14 cellular contexts compared by ENCODE assay signal in the genomic region with DNA sequence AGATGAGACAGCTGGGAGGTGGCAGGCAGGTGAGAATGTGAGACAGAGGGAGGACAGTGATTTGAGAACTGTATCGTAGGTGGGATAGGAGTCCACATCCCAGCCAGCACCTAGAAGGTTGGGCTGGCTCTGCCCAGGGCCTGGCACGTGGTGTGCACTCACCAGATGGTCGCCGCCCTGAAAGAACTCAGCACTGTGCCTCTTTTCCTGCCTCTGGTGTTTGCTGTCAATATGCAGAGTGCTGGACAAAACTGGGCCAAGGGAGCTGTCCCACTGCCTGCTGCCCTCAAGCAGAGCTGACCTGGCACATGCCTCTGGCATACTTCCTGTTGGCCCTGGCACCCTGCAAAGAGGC. TPM values are rescaled to one million over a fixed set of nuclear protein-coding genes. Genes with fewer than 3 reads are reported as not detected.
DNase-seq lines count a peak whose midpoint lies in the region; ATAC-seq and TF ChIP-seq lines count a peak whose summit lies in the region.
"Had no signal": no experiment of that assay in that cellular context is flagged by ENCODE, and none has a peak within 500 bp of the region (broad histone marks: within the 10 kb centered on the region; RNA-seq: fewer than 3 reads in every experiment).

No MANE protein-coding gene starts in this region.

- H4K8ac ChIP-seq in neuronal stem cell (ENCODE audit: low read depth, low read length): no peak overlapping the region

- no peak overlapping the region for H3K4me3 Mint-ChIP-seq in CD8-positive, alpha-beta memory T cell
- H3K4me3 Mint-ChIP-seq: activated CD4-positive, alpha-beta T cell treated with anti-CD3 and anti-CD28 coated beads, Interleukin-2, amount 10 ng/mL, durations not matched to agents 24 days and 14 days; T-cell had no signal

- TF ChIP-seq CTCF in SK-N-SH (IDR thresholded peaks at IDR 0.05): no peak
- TF ChIP-seq CTCF in foreskin fibroblast (IDR thresholded peaks at IDR 0.05; ENCODE audit: low read depth, low read length): no peak
- no peak for TF ChIP-seq CTCF in upper lobe of left lung (IDR thresholded peaks at IDR 0.05)

- no peak for TF ChIP-seq RAD21 in SK-N-SH (IDR thresholded peaks at IDR 0.05; ENCODE audit: low read length)

- H3K27ac Mint-ChIP-seq in CD8-positive, alpha-beta memory T cell: no peak overlapping the region
- H3K27ac Mint-ChIP-seq: activated CD4-positive, alpha-beta T cell treated with anti-CD3 and anti-CD28 coated beads, Interleukin-2, amount 10 ng/mL, durations not matched to agents 24 days and 14 days; T-cell had no signal

- H3K23ac ChIP-seq in neuronal stem cell (ENCODE audit: low read depth, low read length, poor library complexity): peak overlapping the region; percentile 34

- POLR2A ChIA-PET in SK-N-SH (lab: Yijun Ruan, JAX): no interaction called here
- POLR2A ChIA-PET in CD8-positive, alpha-beta memory T cell (lab: Charles Lee): no interaction called here

- ATAC-seq in upper lobe of left lung (ENCODE audit: low FRiP score in 2 of 2) (no peak), HG02938 (IDR thresholded peaks at IDR 0.05; ENCODE audit: unreplicated experiment) (no peak)
- ATAC-seq: mucosa of descending colon, T-cell had no signal

- H2BK15ac ChIP-seq in neuronal stem cell (ENCODE audit: low read length): peak overlapping the region; percentile 54

- no peak overlapping the region for H3K4me2 ChIP-seq in SK-N-SH
- H3K4me2 ChIP-seq in neuronal stem cell (ENCODE audit: insufficient read depth, low read length, poor library complexity, severe bottlenecking): no peak overlapping the region

- TF ChIP-seq POLR2A in upper lobe of left lung (IDR thresholded peaks at IDR 0.05): no peak

- H4K91ac ChIP-seq in neuronal stem cell (ENCODE audit: low read depth, low read length, poor library complexity): no peak overlapping the region

- CTCF ChIA-PET in SK-N-SH (lab: Yijun Ruan, JAX): interaction anchor here (1.0 to 3.6 kb wide), 3 partner anchors 35 to 47 kb away, joined by 4 to 17 read pairs (median 9); no protein-coding TSS in a partner anchor
- CTCF ChIA-PET in CD8-positive, alpha-beta memory T cell (lab: Charles Lee): no interaction called here

- no peak overlapping the region for H2BK12ac ChIP-seq in neuronal stem cell (ENCODE audit: low read length)

- peaks cover 19 to 38% of the 10 kb centered on the region in 2 experiments for H3K4me1 ChIP-seq in SK-N-SH (ENCODE audit: control insufficient read depth in 1 of 2, insufficient read depth in 2 of 2, low read depth in 1 of 2, low read length in 1 of 2)
- H3K4me1 ChIP-seq in neuronal stem cell (ENCODE audit: control insufficient read depth in 2 of 2, insufficient read depth in 1 of 2, low read depth in 1 of 2, low read length in 2 of 2): peaks cover 14 to 17% of the 10 kb centered on the region in 2 donors
- peaks cover 20 to 52% (median 42%) of the 10 kb centered on the region in 4 donors for H3K4me1 ChIP-seq in upper lobe of left lung
- no peaks in the 10 kb centered on the region for H3K4me1 ChIP-seq in CD8-positive, alpha-beta memory T cell (ENCODE audit: insufficient read depth, low read length)

- H4K20me1 ChIP-seq in SK-N-SH (ENCODE audit: insufficient read depth): no peaks in the 10 kb centered on the region

- peaks cover 4% of the 10 kb centered on the region for H3F3A ChIP-seq in SK-N-SH (replicated peaks; ENCODE audit: insufficient read depth)

- H3K14ac ChIP-seq in neuronal stem cell (ENCODE audit: low read length): no peak overlapping the region

- H2BK5ac ChIP-seq in neuronal stem cell (ENCODE audit: low read length): no peak overlapping the region

- peak overlapping the region in 1 of 2 experiments; percentile 3; a peak in 1 of 4 replicates for H3K27ac ChIP-seq in SK-N-SH (ENCODE audit: low read depth in 2 of 2, low read length in 1 of 2)
- H3K27ac ChIP-seq in neuronal stem cell (replicated peaks; ENCODE audit: low read length): no peak overlapping the region
- peak overlapping the region in 3 of 4 donors; percentile 64 to 83 (median 76) for H3K27ac ChIP-seq in upper lobe of left lung
- H3K27ac ChIP-seq in CD8-positive, alpha-beta memory T cell (ENCODE audit: low read depth, low read length): no peak overlapping the region
- H3K27ac ChIP-seq: brain microvascular endothelial cell had no signal

- H2AK5ac ChIP-seq in neuronal stem cell (ENCODE audit: low read depth, low read length): peak overlapping the region; percentile 53

- peaks cover 11 to 15% of the 10 kb centered on the region in 2 donors for H3K27me3 Mint-ChIP-seq in CD8-positive, alpha-beta memory T cell
- H3K27me3 Mint-ChIP-seq: activated CD4-positive, alpha-beta T cell treated with anti-CD3 and anti-CD28 coated beads, Interleukin-2, amount 10 ng/mL, durations not matched to agents 24 days and 14 days had no signal

- H3K9me2 ChIP-seq in SK-N-SH: no peaks in the 10 kb centered on the region

- peaks cover 4 to 6% (median 5%) of the 10 kb centered on the region in 3 donors for H3K4me1 Mint-ChIP-seq in CD8-positive, alpha-beta memory T cell
- H3K4me1 Mint-ChIP-seq: activated CD4-positive, alpha-beta T cell treated with anti-CD3 and anti-CD28 coated beads, Interleukin-2, amount 10 ng/mL, durations not matched to agents 24 days and 14 days had no signal

- H3K18ac ChIP-seq in neuronal stem cell (ENCODE audit: low read length): no peak overlapping the region

- peak; percentile 54 for DNase-seq in SK-N-SH
- peak; percentile 35 to 73 for DNase-seq in foreskin fibroblast
- DNase-seq in neuronal stem cell (ENCODE audit: low spot score): no peak
- no peak for DNase-seq in upper lobe of left lung
- no peak for DNase-seq in inferior parietal cortex (ENCODE audit: extremely low spot score)
- no peak for DNase-seq in activated naive CD4-positive, alpha-beta T cell treated with anti-CD3 and anti-CD28 coated beads, Interleukin-2, amount 50 U/mL, for 16 hours
- no peak for DNase-seq in CD8-positive, alpha-beta memory T cell
- DNase-seq: activated CD4-positive, alpha-beta T cell treated with anti-CD3 and anti-CD28 coated beads, Interleukin-2, amount 10 ng/mL, durations not matched to agents 24 days and 14 days; brain microvascular endothelial cell; erythroblast; mucosa of descending colon; NCI-H2107; T-cell had no signal

- TF ChIP-seq EP300 in SK-N-SH (IDR thresholded peaks at IDR 0.05; ENCODE audit: borderline replicate concordance in 1 of 2, low read depth in 1 of 2, low read length in 1 of 2): no peak
- TF ChIP-seq EP300 in upper lobe of left lung (IDR thresholded peaks at IDR 0.05): no peak

- H3K9ac ChIP-seq in SK-N-SH (no peak overlapping the region), neuronal stem cell (ENCODE audit: low read depth, low read length, poor library complexity) (no peak overlapping the region)

- no peaks in the 10 kb centered on the region for H3K9me3 ChIP-seq in SK-N-SH
- H3K9me3 ChIP-seq in neuronal stem cell (replicated peaks in 1 of 2; ENCODE audit: control insufficient read depth in 2 of 2, insufficient read depth in 1 of 2, low read depth in 1 of 2, low read length in 2 of 2): no peaks in the 10 kb centered on the region
- H3K9me3 ChIP-seq in upper lobe of left lung: no peaks in the 10 kb centered on the region
- H3K9me3 ChIP-seq in CD8-positive, alpha-beta memory T cell (ENCODE audit: low read length): no peaks in the 10 kb centered on the region
- H3K9me3 ChIP-seq: mucosa of descending colon had no signal

- 79% methylated on average over 4 of the region's 4 CpGs for WGBS in SK-N-SH (ENCODE audit: low lambda C conversion rate)
- WGBS in neuronal stem cell (ENCODE audit: extremely low coverage in 2 of 2, insufficient read length in 2 of 2, insufficient replicate concordance in 1 of 2), 2 donors: no CpG with 5 or more reads among the region's 4 CpGs
- 44 to 72% methylated on average over 4 of the region's 4 CpGs for WGBS in upper lobe of left lung, 2 donors

- H3K36me3 Mint-ChIP-seq in CD8-positive, alpha-beta memory T cell: no peaks in the 10 kb centered on the region
- H3K36me3 Mint-ChIP-seq: T-cell had no signal

- H2BK120ac ChIP-seq in neuronal stem cell (ENCODE audit: low read depth, low read length): no peak overlapping the region

- H3K9me3 Mint-ChIP-seq in CD8-positive, alpha-beta memory T cell: peaks cover 0 to 1% (median 0%) of the 10 kb centered on the region in 5 donors
- H3K9me3 Mint-ChIP-seq: activated CD4-positive, alpha-beta T cell treated with anti-CD3 and anti-CD28 coated beads, Interleukin-2, amount 10 ng/mL, durations not matched to agents 24 days and 14 days; T-cell had no signal

- peaks cover 80% of the 10 kb centered on the region for H3K79me2 ChIP-seq in SK-N-SH (ENCODE audit: insufficient read depth)

- H3K4me3 ChIP-seq in SK-N-SH (ENCODE audit: low read depth in 2 of 2, low read length in 1 of 2) (no peak overlapping the region), foreskin fibroblast (ENCODE audit: low read depth in 1 of 2, low read length in 2 of 2) (no peak overlapping the region), neuronal stem cell (ENCODE audit: low read length in 2 of 2) (no peak overlapping the region), upper lobe of left lung (no peak overlapping the region)
- no peak overlapping the region for H3K4me3 ChIP-seq in CD8-positive, alpha-beta memory T cell (ENCODE audit: low read length)
- H3K4me3 ChIP-seq: mucosa of descending colon had no signal

- H3K36me3 ChIP-seq in SK-N-SH (replicated peaks in 1 of 2; ENCODE audit: control insufficient read depth in 1 of 2, insufficient read depth in 2 of 2, low read length in 1 of 2) (no peaks in the 10 kb centered on the region), neuronal stem cell (replicated peaks in 1 of 2; ENCODE audit: control insufficient read depth in 2 of 2, insufficient read depth in 2 of 2, low read length in 2 of 2) (peaks cover 0 to 4% of the 10 kb centered on the region in 2 donors), upper lobe of left lung (peaks cover 0 to under 1% (median 0%) of the 10 kb centered on the region in 4 donors)
- H3K36me3 ChIP-seq in CD8-positive, alpha-beta memory T cell (ENCODE audit: insufficient read depth, low read length): no peaks in the 10 kb centered on the region
- H3K36me3 ChIP-seq: brain microvascular endothelial cell had no signal

- no peak overlapping the region for H3K4ac ChIP-seq in neuronal stem cell (ENCODE audit: low read length)

- H3K79me1 ChIP-seq in neuronal stem cell (ENCODE audit: low read depth, low read length): peaks cover 6% of the 10 kb centered on the region

- H2AFZ ChIP-seq in SK-N-SH (ENCODE audit: low read depth): no peak overlapping the region
- H2AFZ ChIP-seq in neuronal stem cell (ENCODE audit: low read length): no peak overlapping the region

- no peaks in the 10 kb centered on the region for H3K27me3 ChIP-seq in SK-N-SH (ENCODE audit: insufficient read depth)
- H3K27me3 ChIP-seq in neuronal stem cell (ENCODE audit: control insufficient read depth in 3 of 3, insufficient read depth in 3 of 3, low read depth in 1 of 3, low read length in 3 of 3): no peaks in the 10 kb centered on the region
- H3K27me3 ChIP-seq in upper lobe of left lung: no peaks in the 10 kb centered on the region
- H3K27me3 ChIP-seq in CD8-positive, alpha-beta memory T cell (ENCODE audit: insufficient read depth, low read length, poor library complexity, severe bottlenecking): no peaks in the 10 kb centered on the region
- H3K27me3 ChIP-seq: brain microvascular endothelial cell had no signal

RNA-seq across cellular contexts. Expression of gene CHST3, which starts 36.8 kb away (rescaled TPM):
- polyA plus RNA-seq in SK-N-SH (2012; rRNA removed): 6.0 and 6.1 TPM in 2 replicates
- 4.1 and 5.6 TPM in 2 replicates for polyA plus RNA-seq in SK-N-SH (2012; cell fraction: cytosol; rRNA removed)
- 5.7 and 6.8 TPM in 2 replicates for polyA plus RNA-seq in SK-N-SH (2012; cell fraction: nucleus; rRNA removed)
- 6.5 TPM for polyA plus RNA-seq in neuronal stem cell (2013, experiment 1 of 2)
- 6.3 TPM for polyA plus RNA-seq in neuronal stem cell (2013, experiment 2 of 2)
- 10 to 100 TPM in 2 of 6 donors, 1 to 10 TPM in 4; 5.4 to 15.0 (median 8.4) TPM for total RNA-seq in upper lobe of left lung
- total RNA-seq in CD8-positive, alpha-beta memory T cell: under 1 TPM; 0.07 TPM
- not detected for polyA plus RNA-seq in CD8-positive, alpha-beta memory T cell

Comparison
In these comparisons a context has a peak if more than half of its experiments do, and no peak if none do; other contexts are left out.
1. DNase-seq: peak in SK-N-SH (single experiment) and foreskin fibroblast (2 of 2); none in neuronal stem cell (single experiment), upper lobe of left lung (0 of 2), inferior parietal cortex (single experiment), activated naive CD4-positive, alpha-beta T cell treated with anti-CD3 and anti-CD28 coated beads, Interleukin-2, amount 50 U/mL, for 16 hours (single experiment) and CD8-positive, alpha-beta memory T cell (0 of 5).
2. H3K27ac ChIP-seq: peak in upper lobe of left lung (3 of 4); none in neuronal stem cell (single experiment) and CD8-positive, alpha-beta memory T cell (single experiment).
3. RNA of gene CHST3, which starts 36.8 kb away (total RNA-seq): 5.4 to 15.0 TPM in upper lobe of left lung; 0.07 TPM in CD8-positive, alpha-beta memory T cell; every median in the first group is over 4 times any median in the second.